Comparison of ENCODE assay signal across 16 cellular contexts in genomic region chr16:30511509-30511908, GRCh38. TPM values are rescaled to one million over a fixed set of nuclear protein-coding genes. Genes with fewer than 3 reads are reported as not detected.
DNase-seq lines count a peak whose midpoint lies in the region; ATAC-seq, FAIRE-seq and TF ChIP-seq lines count a peak whose summit lies in the region.
"Had no signal": no experiment of that assay in that cellular context is flagged by ENCODE, and none has a peak within 500 bp of the region (broad histone marks: within the 10 kb centered on the region; RNA-seq: fewer than 3 reads in every experiment).

No MANE protein-coding gene starts in this region.

- SMC1A ChIA-PET in GM12878 (lab: Charles Lee; ENCODE audit: uncharacterized antibody, unreplicated experiment): interaction anchor here (1.2 to 1.7 kb wide), 5 partner anchors 13 to 87 kb away, joined by 3 read pairs; partner anchors contain the start of gene DCTPP1

- no peaks in the 10 kb centered on the region for H3K27me3 Mint-ChIP-seq in activated naive CD4-positive, alpha-beta T cell treated with anti-CD3 and anti-CD28 coated beads, Interleukin-2, amount 10 ng/mL, durations not matched to agents 7 days and 5 days
- H3K27me3 Mint-ChIP-seq in activated B cell treated with CpG ODN at 0.5 μM for 24 hours: no peaks in the 10 kb centered on the region

- RAD21 ChIA-PET in GM12878 (lab: Charles Lee; ENCODE audit: unreplicated experiment): interaction anchor here (1.3 to 1.5 kb wide), 2 partner anchors 38 to 82 kb away, joined by 4 to 5 read pairs; partner anchors contain the start of gene DCTPP1

- TF ChIP-seq EP300 in GM12878 (IDR thresholded peaks at IDR 0.05; ENCODE audit: borderline replicate concordance in 1 of 2, control insufficient read depth in 1 of 2, low read depth in 2 of 2, low read length in 2 of 2): no peak

- no peak for FAIRE-seq in GM12878 (lab: Jason Lieb, UNC)
- FAIRE-seq in kidney (lab: Jason Lieb, UNC): no peak
- FAIRE-seq: A204.1 had no signal

- no peaks in the 10 kb centered on the region for H3K27me3 ChIP-seq in GM12878 (replicated peaks in 1 of 2; ENCODE audit: control insufficient read depth in 2 of 2, insufficient read depth in 2 of 2, low read length in 1 of 2)
- H3K27me3 ChIP-seq: BLaER1 treated with 17β-estradiol and CSF1 and Interleukin-3, amounts not matched to agents 10 nM and 100 nM had no signal

- no peak for DNase-seq in activated naive CD4-positive, alpha-beta T cell treated with anti-CD3 and anti-CD28 coated beads, Interleukin-2, amount 10 ng/mL, durations not matched to agents 7 days and 5 days
- no peak for DNase-seq in activated naive CD4-positive, alpha-beta T cell treated with anti-CD3 and anti-CD28 coated beads, Interleukin-2, amount 50 U/mL, for 16 hours
- DNase-seq in activated B cell treated with CpG ODN at 0.5 μM for 24 hours (no peak), GM12878 (ENCODE audit: low read depth, low spot score) (no peak), kidney (no peak), A172 (ENCODE audit: low spot score) (no peak)
- no peak for DNase-seq in stimulated activated effector memory CD8-positive, alpha-beta T cell treated with anti-CD3 and anti-CD28 coated beads, Interleukin-12 subunit alpha, Interleukin-12 subunit beta, amount 100 ng/mL, for 72 hours (ENCODE audit: low spot score in 2 of 2)
- DNase-seq: EL, NCI-H1048, NCI-H146, NCI-H2227 treated with DMSO at 0.1 percent for 48 hours, NCI-H524 had no signal

- POLR2A ChIA-PET in activated B cell treated with CpG ODN at 0.5 μM for 24 hours (lab: Charles Lee): interaction anchor here (0.6 to 1.1 kb wide), 4 partner anchors 15 to 32 kb away, joined by 3 to 6 read pairs (median 4); no protein-coding TSS in a partner anchor
- POLR2A ChIA-PET in GM12878 (lab: Charles Lee): interaction anchor here (1.6 kb wide), 1 partner anchor 11 kb away, joined by 3 read pairs; no protein-coding TSS in a partner anchor

- peaks cover 8% of the 10 kb centered on the region for H3K4me1 Mint-ChIP-seq in activated naive CD4-positive, alpha-beta T cell treated with anti-CD3 and anti-CD28 coated beads, Interleukin-2, amount 10 ng/mL, durations not matched to agents 7 days and 5 days
- H3K4me1 Mint-ChIP-seq in activated B cell treated with CpG ODN at 0.5 μM for 24 hours: no peaks in the 10 kb centered on the region
- H3K4me1 Mint-ChIP-seq in stimulated activated effector memory CD8-positive, alpha-beta T cell treated with anti-CD3 and anti-CD28 coated beads, Interleukin-12 subunit alpha, Interleukin-12 subunit beta, amount 100 ng/mL, for 72 hours: peaks cover 18% of the 10 kb centered on the region

- TSS peak; percentile 58 for BruUV-seq in GM12878 (replicated peaks; lab: Mats Ljungman, UMichigan)

- H3K4me3 ChIP-seq in GM12878: no peak overlapping the region
- no peak overlapping the region for H3K4me3 ChIP-seq in kidney (ENCODE audit: low read length in 2 of 2)
- H3K4me3 ChIP-seq: BLaER1 treated with 17β-estradiol and CSF1 and Interleukin-3, amounts not matched to agents 10 nM and 100 nM had no signal

- H2AFZ ChIP-seq in GM12878 (ENCODE audit: control insufficient read depth, low read depth, low read length): no peak overlapping the region

- no peak for ATAC-seq in activated B cell treated with CpG ODN at 0.5 μM for 24 hours (ENCODE audit: low read depth)
- no peak for ATAC-seq in GM12878
- ATAC-seq in stimulated activated effector memory CD8-positive, alpha-beta T cell treated with anti-CD3 and anti-CD28 coated beads, Interleukin-12 subunit alpha, Interleukin-12 subunit beta, amount 100 ng/mL, for 72 hours: no peak
- ATAC-seq in HG02884 (IDR thresholded peaks at IDR 0.05; ENCODE audit: unreplicated experiment): no peak

- no peak for TF ChIP-seq RAD21 in GM12878 (IDR thresholded peaks at IDR 0.05; ENCODE audit: insufficient read depth, low read depth, low read length)

- H3K36me3 ChIP-seq in GM12878 (ENCODE audit: control insufficient read depth in 2 of 2, insufficient read depth in 2 of 2, low read length in 1 of 2): peaks cover 26 to 44% of the 10 kb centered on the region in 2 experiments
- no peaks in the 10 kb centered on the region for H3K36me3 ChIP-seq in kidney (ENCODE audit: control insufficient read depth in 1 of 2, insufficient read depth in 2 of 2, low read length in 2 of 2)

- peak overlapping the region; percentile 53 for H3K27ac Mint-ChIP-seq in activated naive CD4-positive, alpha-beta T cell treated with anti-CD3 and anti-CD28 coated beads, Interleukin-2, amount 10 ng/mL, durations not matched to agents 7 days and 5 days
- peak overlapping the region; percentile 30 for H3K27ac Mint-ChIP-seq in activated B cell treated with CpG ODN at 0.5 μM for 24 hours
- H3K27ac Mint-ChIP-seq in stimulated activated effector memory CD8-positive, alpha-beta T cell treated with anti-CD3 and anti-CD28 coated beads, Interleukin-12 subunit alpha, Interleukin-12 subunit beta, amount 100 ng/mL, for 72 hours: peak overlapping the region; percentile 60

- H3K4me1 ChIP-seq in GM12878 (ENCODE audit: control insufficient read depth, insufficient read depth, low read length) (no peaks in the 10 kb centered on the region), kidney (ENCODE audit: control insufficient read depth in 1 of 2, insufficient read depth in 1 of 2, low read depth in 1 of 2, low read length in 2 of 2) (peaks cover 0 to 9% of the 10 kb centered on the region in 2 donors)

- no peaks in the 10 kb centered on the region for H3K9me3 Mint-ChIP-seq in activated naive CD4-positive, alpha-beta T cell treated with anti-CD3 and anti-CD28 coated beads, Interleukin-2, amount 10 ng/mL, durations not matched to agents 7 days and 5 days
- no peaks in the 10 kb centered on the region for H3K9me3 Mint-ChIP-seq in activated B cell treated with CpG ODN at 0.5 μM for 24 hours
- no peaks in the 10 kb centered on the region for H3K9me3 Mint-ChIP-seq in stimulated activated effector memory CD8-positive, alpha-beta T cell treated with anti-CD3 and anti-CD28 coated beads, Interleukin-12 subunit alpha, Interleukin-12 subunit beta, amount 100 ng/mL, for 72 hours

- H4K20me1 ChIP-seq in GM12878 (ENCODE audit: control insufficient read depth, insufficient read depth): no peaks in the 10 kb centered on the region

- TF ChIP-seq CTCF in activated B cell treated with CpG ODN at 0.5 μM for 24 hours (IDR thresholded peaks at IDR 0.05) (no peak), GM12878 (IDR thresholded peaks at IDR 0.05 in 2 of 3, conservative IDR thresholded peaks at IDR 0.05 in 1 of 3; ENCODE audit: control insufficient read depth in 2 of 3, extremely low read depth in 1 of 3, insufficient read depth in 1 of 3, low read depth in 3 of 3, low read length in 3 of 3) (no peak), kidney (IDR thresholded peaks at IDR 0.05; ENCODE audit: borderline replicate concordance, extremely low read depth, insufficient read depth) (no peak)

- H3K36me3 Mint-ChIP-seq in activated naive CD4-positive, alpha-beta T cell treated with anti-CD3 and anti-CD28 coated beads, Interleukin-2, amount 10 ng/mL, durations not matched to agents 7 days and 5 days: peaks cover 71% of the 10 kb centered on the region
- peaks cover 73% of the 10 kb centered on the region for H3K36me3 Mint-ChIP-seq in activated B cell treated with CpG ODN at 0.5 μM for 24 hours (ENCODE audit: low read depth)
- H3K36me3 Mint-ChIP-seq in stimulated activated effector memory CD8-positive, alpha-beta T cell treated with anti-CD3 and anti-CD28 coated beads, Interleukin-12 subunit alpha, Interleukin-12 subunit beta, amount 100 ng/mL, for 72 hours: peaks cover 100% of the 10 kb centered on the region

- CTCF ChIA-PET in activated naive CD4-positive, alpha-beta T cell treated with anti-CD3 and anti-CD28 coated beads, Interleukin-2, amount 10 ng/mL, durations not matched to agents 7 days and 5 days (lab: Charles Lee): interaction anchor here (1.1 kb wide), 1 partner anchor 147 kb away, joined by 3 read pairs; the partner anchor contains the start of gene FBRS
- CTCF ChIA-PET in activated B cell treated with CpG ODN at 0.5 μM for 24 hours (lab: Charles Lee) (interaction anchor here (1.7 kb wide), 1 partner anchor 62 kb away, joined by 4 read pairs; no protein-coding TSS in a partner anchor), GM12878 (lab: Yijun Ruan, JAX) (interaction anchor here (1.3 to 2.0 kb wide), 2 partner anchors 81 to 87 kb away, joined by 4 to 8 read pairs; partner anchors contain the start of gene DCTPP1)

- H3K9ac ChIP-seq in GM12878 (ENCODE audit: control insufficient read depth, insufficient read depth, low read length) (no peak overlapping the region), kidney (ENCODE audit: low read length in 2 of 2) (no peak overlapping the region)
- H3K9ac ChIP-seq: BLaER1 treated with 17β-estradiol and CSF1 and Interleukin-3, amounts not matched to agents 10 nM and 100 nM had no signal

- 94% methylated on average over 3 of the region's 3 CpGs for WGBS in GM12878 (ENCODE audit: insufficient coverage, insufficient replicate concordance, low lambda C conversion rate, missing lambda C conversion rate)

- no peak overlapping the region for H3K4me2 ChIP-seq in GM12878 (ENCODE audit: control insufficient read depth, insufficient read depth)
- H3K4me2 ChIP-seq: BLaER1 treated with 17β-estradiol and CSF1 and Interleukin-3, amounts not matched to agents 10 nM and 100 nM had no signal

- no peak for TF ChIP-seq POLR2A in GM12878 (IDR thresholded peaks at IDR 0.05; ENCODE audit: low read depth, low read length)

- in situ Hi-C loops in GM12878 (cut with MboI): no loop called here

- no peak overlapping the region for H3K4me3 Mint-ChIP-seq in activated naive CD4-positive, alpha-beta T cell treated with anti-CD3 and anti-CD28 coated beads, Interleukin-2, amount 10 ng/mL, durations not matched to agents 7 days and 5 days
- no peak overlapping the region for H3K4me3 Mint-ChIP-seq in activated B cell treated with CpG ODN at 0.5 μM for 24 hours
- no peak overlapping the region for H3K4me3 Mint-ChIP-seq in stimulated activated effector memory CD8-positive, alpha-beta T cell treated with anti-CD3 and anti-CD28 coated beads, Interleukin-12 subunit alpha, Interleukin-12 subunit beta, amount 100 ng/mL, for 72 hours

- no peaks in the 10 kb centered on the region for H3K9me3 ChIP-seq in GM12878 (replicated peaks; ENCODE audit: control insufficient read depth, insufficient read depth, low read length)
- H3K9me3 ChIP-seq in kidney (ENCODE audit: control insufficient read depth in 1 of 2, low read length in 2 of 2): no peaks in the 10 kb centered on the region

- H3K27ac ChIP-seq in GM12878 (ENCODE audit: control insufficient read depth, insufficient read depth): no peak overlapping the region
- H3K27ac ChIP-seq in kidney (ENCODE audit: low read depth in 2 of 2, low read length in 2 of 2): no peak overlapping the region
- H3K27ac ChIP-seq: BLaER1 treated with 17β-estradiol and CSF1 and Interleukin-3, amounts not matched to agents 10 nM and 100 nM had no signal

- intact Hi-C loops in activated B cell treated with CpG ODN at 0.5 μM for 24 hours (cut with micrococcal nuclease) (no loop called here), GM12878 (cut with micrococcal nuclease; ENCODE audit: unreplicated experiment) (no loop called here), kidney (cut with DNase I) (loop anchor here (10.0 kb wide), 1 partner anchor 57 kb away; no protein-coding TSS in a partner anchor)

- H3K79me2 ChIP-seq in GM12878 (ENCODE audit: control insufficient read depth, insufficient read depth, low read length): no peaks in the 10 kb centered on the region

RNA-seq across cellular contexts. Expression of gene ZNF768, which starts 14.9 kb away (rescaled TPM):
- 29.2 and 30.7 TPM in 2 replicates for total RNA-seq in activated B cell treated with CpG ODN at 0.5 μM for 24 hours
- 21.4 and 21.5 TPM in 2 replicates for total RNA-seq in GM12878 (2013; cell fraction: nucleolus; rRNA removed)
- 18.3 and 21.3 TPM in 2 replicates for total RNA-seq in GM12878 (2014; rRNA removed)
- 9.8 TPM in 2 replicates for total RNA-seq in GM12878 (2014; rRNA removed; fragmentation: Illumina TruSeq; extraction: Trizol)
- total RNA-seq in GM12878 (2021): 17.3 and 19.3 TPM in 2 replicates
- polyA plus RNA-seq in GM12878 (2011; ENCODE audit: low read depth): 9.3 TPM
- polyA plus RNA-seq in GM12878 (2011; rRNA removed): 8.8 and 13.2 TPM in 2 replicates
- polyA plus RNA-seq in GM12878 (2011; cell fraction: cytosol; rRNA removed): 22.5 and 28.3 TPM in 2 replicates
- 50.1 and 58.1 TPM in 2 replicates for polyA plus RNA-seq in GM12878 (2011; cell fraction: nucleus; rRNA removed)
- 16.7 and 18.1 TPM in 2 replicates for polyA plus RNA-seq in GM12878 (2012)
- 8.2 and 8.3 TPM in 2 replicates for polyA plus RNA-seq in GM12878 (2014; fragmentation: Illumina TruSeq; extraction: Trizol)
- polyA plus RNA-seq in GM12878 (2014; fragmentation: Nextera tagmentation; extraction: Ambion mirVana): under 1 TPM; 0.05 to 0.06 TPM
- polyA plus RNA-seq in GM12878 (2014; rRNA removed): 23.1 and 24.5 TPM in 2 replicates
- 1 to 10 TPM; 2.6 to 2.7 TPM for polyA plus RNA-seq in GM12878 (2016; fragmentation: Nextera tagmentation; extraction: Ambion mirVana)
- 7.2 and 22.8 TPM in 2 replicates for polyA minus RNA-seq in GM12878 (2011; rRNA and poly(A)+ RNA removed)
- 11.4 and 12.8 TPM in 2 replicates for polyA minus RNA-seq in GM12878 (2011; cell fraction: cytosol; rRNA and poly(A)+ RNA removed)
- 5.6 and 10.4 TPM in 2 replicates for polyA minus RNA-seq in GM12878 (2011; cell fraction: nucleus; rRNA and poly(A)+ RNA removed)
- total RNA-seq in kidney: 36.2 TPM
- polyA plus RNA-seq in kidney (ENCODE audit: insufficient read depth, low read depth, low replicate concordance): 46.9 TPM
- total RNA-seq in A172 (2014; rRNA removed; shearing (Covaris generic)): 43.7 and 61.6 TPM in 2 replicates

RNA-seq across cellular contexts. Expression of gene ZNF747, which starts 23.1 kb away (rescaled TPM):
- 16.3 and 21.6 TPM in 2 replicates for total RNA-seq in activated B cell treated with CpG ODN at 0.5 μM for 24 hours
- 18.5 and 22.3 TPM in 2 replicates for total RNA-seq in GM12878 (2013; cell fraction: nucleolus; rRNA removed)
- total RNA-seq in GM12878 (2014; rRNA removed): 13.0 and 14.3 TPM in 2 replicates
- total RNA-seq in GM12878 (2014; rRNA removed; fragmentation: Illumina TruSeq; extraction: Trizol): 5.0 and 5.8 TPM in 2 replicates
- total RNA-seq in GM12878 (2021): 10.7 and 12.0 TPM in 2 replicates
- 2.4 TPM for polyA plus RNA-seq in GM12878 (2011; ENCODE audit: low read depth)
- 2.7 and 3.3 TPM in 2 replicates for polyA plus RNA-seq in GM12878 (2011; rRNA removed)
- 4.7 and 5.0 TPM in 2 replicates for polyA plus RNA-seq in GM12878 (2011; cell fraction: cytosol; rRNA removed)
- polyA plus RNA-seq in GM12878 (2011; cell fraction: nucleus; rRNA removed): 3.3 and 4.6 TPM in 2 replicates
- polyA plus RNA-seq in GM12878 (2012): 4.5 TPM in 2 replicates
- polyA plus RNA-seq in GM12878 (2014; fragmentation: Illumina TruSeq; extraction: Trizol): 5.1 and 5.7 TPM in 2 replicates
- 1 to 10 TPM; 1.0 to 1.2 TPM for polyA plus RNA-seq in GM12878 (2014; fragmentation: Nextera tagmentation; extraction: Ambion mirVana)
- 11.5 and 12.1 TPM in 2 replicates for polyA plus RNA-seq in GM12878 (2014; rRNA removed)
- 1 to 10 TPM; 8.6 to 8.8 TPM for polyA plus RNA-seq in GM12878 (2016; fragmentation: Nextera tagmentation; extraction: Ambion mirVana)
- 5.1 and 6.7 TPM in 2 replicates for polyA minus RNA-seq in GM12878 (2011; rRNA and poly(A)+ RNA removed)
- polyA minus RNA-seq in GM12878 (2011; cell fraction: cytosol; rRNA and poly(A)+ RNA removed): 2.3 and 3.8 TPM in 2 replicates
- polyA minus RNA-seq in GM12878 (2011; cell fraction: nucleus; rRNA and poly(A)+ RNA removed): 6.5 and 10.4 TPM in 2 replicates
- 11.6 TPM for total RNA-seq in kidney
- 10.1 TPM for polyA plus RNA-seq in kidney (ENCODE audit: insufficient read depth, low read depth, low replicate concordance)
- total RNA-seq in A172 (2014; rRNA removed; shearing (Covaris generic)): 2.0 and 2.5 TPM in 2 replicates

RNA-seq across cellular contexts. Expression of gene ITGAL, which starts 39.0 kb away (rescaled TPM):
- 216 and 240 TPM in 2 replicates for total RNA-seq in activated B cell treated with CpG ODN at 0.5 μM for 24 hours
- total RNA-seq in GM12878 (2013; cell fraction: nucleolus; rRNA removed): 150 and 164 TPM in 2 replicates
- 62.8 and 91.0 TPM in 2 replicates for total RNA-seq in GM12878 (2014; rRNA removed)
- 56.2 and 65.6 TPM in 2 replicates for total RNA-seq in GM12878 (2014; rRNA removed; fragmentation: Illumina TruSeq; extraction: Trizol)
- 170 TPM in 2 replicates for total RNA-seq in GM12878 (2021)
- polyA plus RNA-seq in GM12878 (2011; ENCODE audit: low read depth): 33.4 TPM
- polyA plus RNA-seq in GM12878 (2011; rRNA removed): 73.8 and 97.2 TPM in 2 replicates
- polyA plus RNA-seq in GM12878 (2011; cell fraction: cytosol; rRNA removed): 104 and 127 TPM in 2 replicates
- 199 and 213 TPM in 2 replicates for polyA plus RNA-seq in GM12878 (2011; cell fraction: nucleus; rRNA removed)
- 64.4 and 120 TPM in 2 replicates for polyA plus RNA-seq in GM12878 (2012)
- 140 and 185 TPM in 2 replicates for polyA plus RNA-seq in GM12878 (2014; fragmentation: Illumina TruSeq; extraction: Trizol)
- 10 to 100 TPM; 10.7 to 12.1 TPM for polyA plus RNA-seq in GM12878 (2014; fragmentation: Nextera tagmentation; extraction: Ambion mirVana)
- 96.5 and 104 TPM in 2 replicates for polyA plus RNA-seq in GM12878 (2014; rRNA removed)
- 100 to 1,000 TPM; 109 to 111 TPM for polyA plus RNA-seq in GM12878 (2016; fragmentation: Nextera tagmentation; extraction: Ambion mirVana)
- 106 and 131 TPM in 2 replicates for polyA minus RNA-seq in GM12878 (2011; rRNA and poly(A)+ RNA removed)
- 80.5 and 81.6 TPM in 2 replicates for polyA minus RNA-seq in GM12878 (2011; cell fraction: cytosol; rRNA and poly(A)+ RNA removed)
- polyA minus RNA-seq in GM12878 (2011; cell fraction: nucleus; rRNA and poly(A)+ RNA removed): 99.7 and 175 TPM in 2 replicates
- 19.6 TPM for total RNA-seq in kidney
- polyA plus RNA-seq in kidney (ENCODE audit: insufficient read depth, low read depth, low replicate concordance): 0.56 TPM
- 0.17 and 0.26 TPM in 2 replicates for total RNA-seq in A172 (2014; rRNA removed; shearing (Covaris generic))
- total RNA-seq: MCF 10A had no signal

RNA-seq across cellular contexts. Expression of gene ZNF764, which starts 46.7 kb away (rescaled TPM):
- 16.1 and 19.2 TPM in 2 replicates for total RNA-seq in activated B cell treated with CpG ODN at 0.5 μM for 24 hours
- total RNA-seq in GM12878 (2013; cell fraction: nucleolus; rRNA removed): 16.0 TPM in 2 replicates
- 9.0 and 9.2 TPM in 2 replicates for total RNA-seq in GM12878 (2014; rRNA removed)
- total RNA-seq in GM12878 (2014; rRNA removed; fragmentation: Illumina TruSeq; extraction: Trizol): 3.4 and 3.5 TPM in 2 replicates
- 11.2 and 11.9 TPM in 2 replicates for total RNA-seq in GM12878 (2021)
- 3.2 TPM for polyA plus RNA-seq in GM12878 (2011; ENCODE audit: low read depth)
- polyA plus RNA-seq in GM12878 (2011; rRNA removed): 2.7 and 2.8 TPM in 2 replicates
- polyA plus RNA-seq in GM12878 (2011; cell fraction: cytosol; rRNA removed): 5.7 and 5.8 TPM in 2 replicates
- polyA plus RNA-seq in GM12878 (2011; cell fraction: nucleus; rRNA removed): 5.2 and 7.8 TPM in 2 replicates
- polyA plus RNA-seq in GM12878 (2012): 5.6 and 6.1 TPM in 2 replicates
- 2.8 and 3.2 TPM in 2 replicates for polyA plus RNA-seq in GM12878 (2014; fragmentation: Illumina TruSeq; extraction: Trizol)
- polyA plus RNA-seq in GM12878 (2014; fragmentation: Nextera tagmentation; extraction: Ambion mirVana): 1 to 10 TPM in 1 of 2 experiments, under 1 TPM in 1; 0.61 to 1.6 TPM
- polyA plus RNA-seq in GM12878 (2014; rRNA removed): 9.5 and 10.8 TPM in 2 replicates
- polyA plus RNA-seq in GM12878 (2016; fragmentation: Nextera tagmentation; extraction: Ambion mirVana): 1 to 10 TPM; 4.2 to 4.8 TPM
- 1.6 and 3.5 TPM in 2 replicates for polyA minus RNA-seq in GM12878 (2011; rRNA and poly(A)+ RNA removed)
- polyA minus RNA-seq in GM12878 (2011; cell fraction: cytosol; rRNA and poly(A)+ RNA removed): 4.0 and 4.4 TPM in 2 replicates
- 2.8 and 4.6 TPM in 2 replicates for polyA minus RNA-seq in GM12878 (2011; cell fraction: nucleus; rRNA and poly(A)+ RNA removed)
- 11.9 TPM for total RNA-seq in kidney
- polyA plus RNA-seq in kidney (ENCODE audit: insufficient read depth, low read depth, low replicate concordance): 4.4 TPM
- total RNA-seq in A172 (2014; rRNA removed; shearing (Covaris generic)): 7.3 and 8.1 TPM in 2 replicates

Comparison
In these comparisons a context has a peak if more than half of its experiments do, and no peak if none do; other contexts are left out.
1. RNA of gene ITGAL, which starts 39.0 kb away (total RNA-seq): 216 to 240 TPM in activated B cell treated with CpG ODN at 0.5 μM for 24 hours, 56.2 to 170 TPM in GM12878 and 19.6 TPM in kidney (single experiment); 0.17 to 0.26 TPM in A172; every median in the first group is over 10 times any median in the second.
2. Peak in every context shown above with its lines, with median percentiles within 50 percentile points of each other: H3K27ac Mint-ChIP-seq.